Comparison of ENCODE assay signal across 22 cellular contexts in the genomic region with DNA sequence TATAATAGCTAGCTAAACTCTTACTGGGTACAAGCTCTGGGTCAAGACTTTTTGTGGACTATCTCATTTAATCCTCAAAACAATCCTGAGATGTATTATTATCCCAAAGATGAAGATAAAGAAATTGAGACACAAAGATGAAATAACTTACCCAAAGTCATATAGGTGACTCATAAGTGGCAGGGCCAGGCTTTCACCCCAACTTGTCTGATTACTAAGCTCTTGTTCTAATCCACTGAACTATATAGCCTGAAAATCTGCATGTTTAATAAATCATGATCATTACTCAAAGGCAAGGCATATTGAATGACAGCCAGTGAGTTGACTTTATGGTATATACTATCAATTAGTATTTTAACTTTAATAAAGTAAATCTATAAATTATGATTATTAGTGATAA.
A peak's percentile ranks its signal among the peaks of the same experiment; 100 is the strongest.
DNase-seq lines count a peak whose midpoint lies in the region; ATAC-seq, FAIRE-seq and TF ChIP-seq lines count a peak whose summit lies in the region.
"Had no signal": no experiment of that assay in that cellular context is flagged by ENCODE, and none has a peak within 500 bp of the region (broad histone marks: within the 10 kb centered on the region; RNA-seq: fewer than 3 reads in every experiment).

No MANE protein-coding gene starts in this region.

- CTCF ChIA-PET in K562 (lab: Yijun Ruan, JAX; ENCODE audit: low intra/inter-chr PET ratio) (interaction anchor here (1.2 to 2.4 kb wide), 4 partner anchors 8 to 241 kb away, joined by 3 to 10 read pairs (median 7); partner anchors contain the start of gene HOXB5), SK-N-SH (lab: Yijun Ruan, JAX) (interaction anchor here (0.8 to 4.6 kb wide), 29 partner anchors 7 to 326 kb away, joined by 3 to 66 read pairs (median 5); partner anchors contain the start of gene HOXB5)

- H3K27me3 ChIP-seq in K562 (ENCODE audit: control insufficient read depth in 2 of 2, insufficient read depth in 2 of 2, low read length in 2 of 2) (no peaks in the 10 kb centered on the region), SK-N-SH (ENCODE audit: insufficient read depth) (peaks cover 57% of the 10 kb centered on the region)

- H3K9me1 ChIP-seq in K562 (ENCODE audit: control insufficient read depth, insufficient read depth, low read length), result no peaks in the 10 kb centered on the region

- TF ChIP-seq CTCF in K562 (IDR thresholded peaks at IDR 0.05 in 2 of 3, conservative IDR thresholded peaks at IDR 0.05 in 1 of 3; ENCODE audit: insufficient read depth in 2 of 3, low read depth in 1 of 3, low read length in 3 of 3) (no peak), SK-N-SH (IDR thresholded peaks at IDR 0.05) (no peak)

- H3K4me3 Mint-ChIP-seq in stimulated activated effector memory CD8-positive, alpha-beta T cell treated with anti-CD3 and anti-CD28 coated beads, Interleukin-12 subunit alpha, Interleukin-12 subunit beta, amount 100 ng/mL, for 72 hours, result no peak overlapping the region
- H3K4me3 Mint-ChIP-seq: naive thymus-derived CD8-positive, alpha-beta T cell; stimulated activated naive CD8-positive, alpha-beta T cell treated with anti-CD3 and anti-CD28 coated beads, Interleukin-15, Interleukin-2, amounts not matched to agents 100 ng/mL and 50 ng/mL, for 24 hours; T-helper 2 cell treated with Interferon-gamma antibody and Interleukin-4, amounts not matched to agents 5 μg/mL and 100 μg/mL, for 36 hours; WTC11 had no signal

- ATAC-seq in K562, result no peak
- peak; percentile 72 for ATAC-seq in stimulated activated effector memory CD8-positive, alpha-beta T cell treated with anti-CD3 and anti-CD28 coated beads, Interleukin-12 subunit alpha, Interleukin-12 subunit beta, amount 100 ng/mL, for 72 hours
- ATAC-seq: gastrocnemius medialis, WTC11 had no signal

- H2AFZ ChIP-seq in K562 (ENCODE audit: low read depth, low read length), result no peak overlapping the region
- no peak overlapping the region for H2AFZ ChIP-seq in SK-N-SH (ENCODE audit: low read depth)
- H2AFZ ChIP-seq: PC-9 had no signal

- no peak overlapping the region for H3K27ac Mint-ChIP-seq in stimulated activated effector memory CD8-positive, alpha-beta T cell treated with anti-CD3 and anti-CD28 coated beads, Interleukin-12 subunit alpha, Interleukin-12 subunit beta, amount 100 ng/mL, for 72 hours
- H3K27ac Mint-ChIP-seq: naive thymus-derived CD8-positive, alpha-beta T cell; stimulated activated naive CD8-positive, alpha-beta T cell treated with anti-CD3 and anti-CD28 coated beads, Interleukin-15, Interleukin-2, amounts not matched to agents 100 ng/mL and 50 ng/mL, for 24 hours; T-helper 2 cell treated with Interferon-gamma antibody and Interleukin-4, amounts not matched to agents 5 μg/mL and 100 μg/mL, for 36 hours; WTC11 had no signal

- H3K4me3 ChIP-seq in K562 (no peak overlapping the region), SK-N-SH (ENCODE audit: low read depth in 2 of 2, low read length in 1 of 2) (no peak overlapping the region)
- H3K4me3 ChIP-seq: gastrocnemius medialis, PC-9, right atrium auricular region, transverse colon had no signal

- H4K20me1 ChIP-seq in K562 (replicated peaks; ENCODE audit: control insufficient read depth, insufficient read depth, low read length) (no peaks in the 10 kb centered on the region), SK-N-SH (ENCODE audit: insufficient read depth) (no peaks in the 10 kb centered on the region)

- H3K4me1 ChIP-seq in K562 (replicated peaks in 1 of 2; ENCODE audit: control insufficient read depth in 2 of 2, insufficient read depth in 2 of 2, low read length in 2 of 2), result peaks cover 0 to 2% of the 10 kb centered on the region in 2 experiments; a peak in 1 of 5 replicates
- no peaks in the 10 kb centered on the region for H3K4me1 ChIP-seq in SK-N-SH (ENCODE audit: control insufficient read depth in 1 of 2, insufficient read depth in 2 of 2, low read depth in 1 of 2, low read length in 1 of 2)
- H3K4me1 ChIP-seq: gastrocnemius medialis, right atrium auricular region, transverse colon had no signal

- H3K9me3 ChIP-seq in K562 (replicated peaks; ENCODE audit: control insufficient read depth, insufficient read depth, low read depth, low read length), result no peaks in the 10 kb centered on the region
- H3K9me3 ChIP-seq in SK-N-SH, result no peaks in the 10 kb centered on the region
- H3K9me3 ChIP-seq: gastrocnemius medialis, transverse colon had no signal

- no peaks in the 10 kb centered on the region for H3K4me1 Mint-ChIP-seq in stimulated activated effector memory CD8-positive, alpha-beta T cell treated with anti-CD3 and anti-CD28 coated beads, Interleukin-12 subunit alpha, Interleukin-12 subunit beta, amount 100 ng/mL, for 72 hours
- H3K4me1 Mint-ChIP-seq: WTC11 had no signal

- no TSS peak for BruUV-seq in K562 (replicated peaks; lab: Mats Ljungman, UMichigan)

- intact Hi-C loops in K562 (cut with micrococcal nuclease), result loop anchor here (2.0 kb wide), 1 partner anchor 104 kb away; no protein-coding TSS in a partner anchor

- no peaks in the 10 kb centered on the region for H3K9me2 ChIP-seq in SK-N-SH

- POLR2A ChIA-PET in K562 (lab: Yijun Ruan, JAX) (interaction anchor here (0.8 kb wide), 1 partner anchor 236 kb away, joined by 3 read pairs; no protein-coding TSS in a partner anchor), SK-N-SH (lab: Yijun Ruan, JAX) (no interaction called here)

- no peak for FAIRE-seq in K562 (lab: Jason Lieb, UNC)

- no peak for TF ChIP-seq RAD21 in K562 (CRISPR knock-in tag; conservative IDR thresholded peaks at IDR 0.05 in 1 of 2, IDR thresholded peaks at IDR 0.05 in 1 of 2)
- no peak for TF ChIP-seq RAD21 in SK-N-SH (IDR thresholded peaks at IDR 0.05; ENCODE audit: low read length)

- no peak overlapping the region for H3K27ac ChIP-seq in K562 (ENCODE audit: extremely low read depth, low read depth, low read length)
- H3K27ac ChIP-seq in SK-N-SH (ENCODE audit: low read depth in 2 of 2, low read length in 1 of 2), result no peak overlapping the region
- H3K27ac ChIP-seq: gastrocnemius medialis, PC-9, right atrium auricular region, transverse colon had no signal

- TF ChIP-seq EP300 in K562 (IDR thresholded peaks at IDR 0.05; ENCODE audit: low read length) (no peak), SK-N-SH (IDR thresholded peaks at IDR 0.05; ENCODE audit: borderline replicate concordance in 1 of 2, low read depth in 1 of 2, low read length in 1 of 2) (no peak)

- H3K36me3 Mint-ChIP-seq in stimulated activated effector memory CD8-positive, alpha-beta T cell treated with anti-CD3 and anti-CD28 coated beads, Interleukin-12 subunit alpha, Interleukin-12 subunit beta, amount 100 ng/mL, for 72 hours, result no peaks in the 10 kb centered on the region
- H3K36me3 Mint-ChIP-seq: WTC11 had no signal

- no peak for TF ChIP-seq POLR2A in K562 (conservative IDR thresholded peaks at IDR 0.05)

- no peaks in the 10 kb centered on the region for H3K9me3 Mint-ChIP-seq in stimulated activated effector memory CD8-positive, alpha-beta T cell treated with anti-CD3 and anti-CD28 coated beads, Interleukin-12 subunit alpha, Interleukin-12 subunit beta, amount 100 ng/mL, for 72 hours
- H3K9me3 Mint-ChIP-seq: stimulated activated naive CD8-positive, alpha-beta T cell treated with anti-CD3 and anti-CD28 coated beads, Interleukin-15, Interleukin-2, amounts not matched to agents 100 ng/mL and 50 ng/mL, for 24 hours; T-helper 2 cell treated with Interferon-gamma antibody and Interleukin-4, amounts not matched to agents 5 μg/mL and 100 μg/mL, for 36 hours; WTC11 had no signal

- no peaks in the 10 kb centered on the region for H3K79me2 ChIP-seq in K562 (ENCODE audit: control insufficient read depth, insufficient read depth, low read length)
- H3K79me2 ChIP-seq in SK-N-SH (ENCODE audit: insufficient read depth), result no peaks in the 10 kb centered on the region

- H3K36me3 ChIP-seq in K562 (ENCODE audit: control insufficient read depth, insufficient read depth, low read length) (no peaks in the 10 kb centered on the region), SK-N-SH (replicated peaks in 1 of 2; ENCODE audit: control insufficient read depth in 1 of 2, insufficient read depth in 2 of 2, low read length in 1 of 2) (no peaks in the 10 kb centered on the region)
- H3K36me3 ChIP-seq: gastrocnemius medialis, right atrium auricular region, transverse colon had no signal

- H3K9ac ChIP-seq in K562 (ENCODE audit: insufficient read depth in 1 of 2, low read depth in 2 of 2, low read length in 2 of 2) (no peak overlapping the region), SK-N-SH (no peak overlapping the region)

- H3F3A ChIP-seq in SK-N-SH (replicated peaks; ENCODE audit: insufficient read depth), result no peaks in the 10 kb centered on the region

- peak; percentile 15 for DNase-seq in stimulated activated CD4-positive, alpha-beta T cell treated with anti-CD3 and anti-CD28 coated beads, Interleukin-2, amount 100 ng/mL, for 4 hours (ENCODE audit: low read depth)
- no peak for DNase-seq in stimulated activated CD4-positive, alpha-beta T cell treated with anti-CD3 and anti-CD28 coated beads, Interleukin-12 subunit alpha, Interleukin-12 subunit beta, amount 100 ng/mL, for 4 hours
- DNase-seq in HT1080 (ENCODE audit: low read depth), result peak; percentile 11
- no peak for DNase-seq in K562 (ENCODE audit: extremely low read depth in 1 of 4, low spot score in 3 of 4)
- no peak for DNase-seq in stimulated activated effector memory CD8-positive, alpha-beta T cell treated with anti-CD3 and anti-CD28 coated beads, Interleukin-12 subunit alpha, Interleukin-12 subunit beta, amount 100 ng/mL, for 72 hours (ENCODE audit: low spot score in 2 of 2)
- DNase-seq in SK-N-SH, result no peak
- DNase-seq in hippocampal formation (lab: John Stamatoyannopoulos, UW), result no peak
- DNase-seq: activated gamma-delta T cell, AML-193, amygdala, gastrocnemius medialis, H7, Kasumi-1, mesendoderm, NCI-H446, PC-9, transverse colon had no signal

- in situ Hi-C loops in K562 (cut with MboI), result no loop called here

- H3K4me2 ChIP-seq in K562 (ENCODE audit: insufficient read depth, low read length) (no peak overlapping the region), SK-N-SH (no peak overlapping the region)

TF ChIP-seq in SK-N-SH, 30 proteins besides CTCF, POLR2A, EP300 and RAD21 (continues in another document):
- no peak for TF ChIP-seq TAF1 (IDR thresholded peaks at IDR 0.05; ENCODE audit: borderline replicate concordance, low read depth, low read length)
- no peak for TF ChIP-seq ELF1 (IDR thresholded peaks at IDR 0.05)
- TF ChIP-seq JUND (IDR thresholded peaks at IDR 0.05), result no peak
- TF ChIP-seq MAX (IDR thresholded peaks at IDR 0.05; ENCODE audit: low read depth), result no peak
- no peak for TF ChIP-seq SMC3 (IDR thresholded peaks at IDR 0.05; ENCODE audit: low read depth, low read length)
- no peak for TF ChIP-seq RXRA (IDR thresholded peaks at IDR 0.05; ENCODE audit: borderline replicate concordance, low read depth)
- TF ChIP-seq MXI1 (IDR thresholded peaks at IDR 0.05; ENCODE audit: low read depth, low read length), result no peak

Comparison
In these comparisons a context has a peak if more than half of its experiments do, and no peak if none do; other contexts are left out.
1. DNase-seq: peak in stimulated activated CD4-positive, alpha-beta T cell treated with anti-CD3 and anti-CD28 coated beads, Interleukin-2, amount 100 ng/mL, for 4 hours (single experiment) and HT1080 (single experiment); none in stimulated activated CD4-positive, alpha-beta T cell treated with anti-CD3 and anti-CD28 coated beads, Interleukin-12 subunit alpha, Interleukin-12 subunit beta, amount 100 ng/mL, for 4 hours (single experiment), K562 (0 of 4), stimulated activated effector memory CD8-positive, alpha-beta T cell treated with anti-CD3 and anti-CD28 coated beads, Interleukin-12 subunit alpha, Interleukin-12 subunit beta, amount 100 ng/mL, for 72 hours (0 of 2), SK-N-SH (single experiment) and hippocampal formation (0 of 2).